In genomic region chr1:46301406-46302090, GRCh38 we compare ENCODE assay signal across 8 cellular contexts. TPM values are rescaled to one million over a fixed set of nuclear protein-coding genes. Genes with fewer than 3 reads are reported as not detected.
DNase-seq lines count a peak whose midpoint lies in the region; ATAC-seq lines count a peak whose summit lies in the region.

No MANE protein-coding gene starts in this region.

- no peaks in the 10 kb centered on the region for H3K27me3 ChIP-seq in neuronal stem cell (ENCODE audit: control insufficient read depth in 3 of 3, insufficient read depth in 3 of 3, low read depth in 1 of 3, low read length in 3 of 3)

- H4K91ac ChIP-seq in neuronal stem cell (ENCODE audit: low read depth, low read length, poor library complexity) = peak overlapping the region; percentile 54

- CTCF ChIA-PET in activated CD4-positive, alpha-beta memory T cell treated with anti-CD3 and anti-CD28 coated beads for 36 hours (lab: Charles Lee) = interaction anchor here (1.5 kb wide), 1 partner anchor 57 kb away, joined by 4 read pairs; no protein-coding TSS in a partner anchor

- DNase-seq in GM04503 (ENCODE audit: low read depth) (peak; percentile 27), HuH-7.5 (ENCODE audit: low spot score) (peak; percentile 19), foreskin melanocyte (peak; percentile 33), neuronal stem cell (ENCODE audit: low spot score) (peak; percentile 11), SHP77 treated with DMSO at 0.1 percent for 48 hours (lab: John Stamatoyannopoulos, UW) (no peak)
- DNase-seq in activated CD4-positive, alpha-beta memory T cell treated with anti-CD3 and anti-CD28 coated beads for 36 hours = peak; percentile 56

- POLR2A ChIA-PET in activated CD4-positive, alpha-beta memory T cell treated with anti-CD3 and anti-CD28 coated beads for 36 hours (lab: Charles Lee) = interaction anchor here (0.5 kb wide), 1 partner anchor 19 kb away, joined by 3 read pairs; no protein-coding TSS in a partner anchor

- peak overlapping the region; percentile 86 for H3K27ac ChIP-seq in neuronal stem cell (replicated peaks; ENCODE audit: low read length)

- H3K36me3 ChIP-seq in neuronal stem cell (replicated peaks in 1 of 2; ENCODE audit: control insufficient read depth in 2 of 2, insufficient read depth in 2 of 2, low read length in 2 of 2) = peaks cover 8 to 29% of the 10 kb centered on the region in 2 donors

- H2BK15ac ChIP-seq in neuronal stem cell (ENCODE audit: low read length) = peak overlapping the region; percentile 83

- H3K79me1 ChIP-seq in neuronal stem cell (ENCODE audit: low read depth, low read length) = peaks cover 6% of the 10 kb centered on the region

- peaks cover 10 to 12% of the 10 kb centered on the region in 2 donors for H3K4me1 ChIP-seq in neuronal stem cell (ENCODE audit: control insufficient read depth in 2 of 2, insufficient read depth in 1 of 2, low read depth in 1 of 2, low read length in 2 of 2)

- H3K4me3 Mint-ChIP-seq in activated CD4-positive, alpha-beta memory T cell treated with anti-CD3 and anti-CD28 coated beads for 36 hours = peak overlapping the region; percentile 98

- no peak overlapping the region for H4K8ac ChIP-seq in neuronal stem cell (ENCODE audit: low read depth, low read length)

- H3K9me3 Mint-ChIP-seq in activated CD4-positive, alpha-beta memory T cell treated with anti-CD3 and anti-CD28 coated beads for 36 hours = no peaks in the 10 kb centered on the region

- peak overlapping the region; percentile 94 for H3K27ac Mint-ChIP-seq in activated CD4-positive, alpha-beta memory T cell treated with anti-CD3 and anti-CD28 coated beads for 36 hours

- peak overlapping the region; percentile 86 for H2AFZ ChIP-seq in neuronal stem cell (ENCODE audit: low read length)

- H3K9ac ChIP-seq in neuronal stem cell (ENCODE audit: low read depth, low read length, poor library complexity) = peak overlapping the region; percentile 98

- no CpG with 5 or more reads among the region's 35 CpGs for WGBS in neuronal stem cell (ENCODE audit: extremely low coverage in 2 of 2, insufficient read length in 2 of 2, insufficient replicate concordance in 1 of 2), 2 donors

- peak overlapping the region; percentile 98 for H2BK5ac ChIP-seq in neuronal stem cell (ENCODE audit: low read length)

- peak overlapping the region; percentile 4 for H2BK120ac ChIP-seq in neuronal stem cell (ENCODE audit: low read depth, low read length)

- H3K4ac ChIP-seq in neuronal stem cell (ENCODE audit: low read length) = peak overlapping the region; percentile 95

- H3K27me3 Mint-ChIP-seq in activated CD4-positive, alpha-beta memory T cell treated with anti-CD3 and anti-CD28 coated beads for 36 hours = no peaks in the 10 kb centered on the region

- H2BK12ac ChIP-seq in neuronal stem cell (ENCODE audit: low read length) = no peak overlapping the region

- peaks cover 24% of the 10 kb centered on the region for H3K36me3 Mint-ChIP-seq in activated CD4-positive, alpha-beta memory T cell treated with anti-CD3 and anti-CD28 coated beads for 36 hours

- intact Hi-C loops in activated CD4-positive, alpha-beta memory T cell treated with anti-CD3 and anti-CD28 coated beads for 36 hours (cut with micrococcal nuclease) = loop anchor here (10.0 kb wide), 1 partner anchor 617 kb away; the partner anchor contains the start of genes GPBP1L1 and TMEM69

- H3K4me1 Mint-ChIP-seq in activated CD4-positive, alpha-beta memory T cell treated with anti-CD3 and anti-CD28 coated beads for 36 hours (ENCODE audit: low read depth) = peaks cover 32% of the 10 kb centered on the region

- peak overlapping the region; percentile 98 for H3K18ac ChIP-seq in neuronal stem cell (ENCODE audit: low read length)

- peak overlapping the region; percentile 87 to 93 for H3K4me3 ChIP-seq in neuronal stem cell (ENCODE audit: low read length in 2 of 2)

- no peaks in the 10 kb centered on the region for H3K9me3 ChIP-seq in neuronal stem cell (replicated peaks in 1 of 2; ENCODE audit: control insufficient read depth in 2 of 2, insufficient read depth in 1 of 2, low read depth in 1 of 2, low read length in 2 of 2)

- peak overlapping the region; percentile 98 for H3K4me2 ChIP-seq in neuronal stem cell (ENCODE audit: insufficient read depth, low read length, poor library complexity, severe bottlenecking)

- H3K23ac ChIP-seq in neuronal stem cell (ENCODE audit: low read depth, low read length, poor library complexity) = peak overlapping the region; percentile 98

- H3K14ac ChIP-seq in neuronal stem cell (ENCODE audit: low read length) = peak overlapping the region; percentile 48

- ATAC-seq in GM19452 (IDR thresholded peaks at IDR 0.05; ENCODE audit: unreplicated experiment) (no peak), HG02798 (IDR thresholded peaks at IDR 0.05; ENCODE audit: poor library complexity, unreplicated experiment) (no peak)

- peak overlapping the region; percentile 44 for H2AK5ac ChIP-seq in neuronal stem cell (ENCODE audit: low read depth, low read length)

RNA-seq across cellular contexts. Expression of gene LRRC41, which starts 1.9 kb away (rescaled TPM):
- total RNA-seq in activated CD4-positive, alpha-beta memory T cell treated with anti-CD3 and anti-CD28 coated beads for 36 hours = 10 to 100 TPM; 31.4 to 34.6 TPM
- 39.1 TPM for polyA plus RNA-seq in neuronal stem cell (2013, experiment 1 of 2)
- 39.3 TPM for polyA plus RNA-seq in neuronal stem cell (2013, experiment 2 of 2)

RNA-seq across cellular contexts. Expression of gene UQCRH, which starts 1.9 kb away (rescaled TPM):
- total RNA-seq in activated CD4-positive, alpha-beta memory T cell treated with anti-CD3 and anti-CD28 coated beads for 36 hours = 100 to 1,000 TPM; 351 to 353 TPM
- polyA plus RNA-seq in neuronal stem cell (2013, experiment 1 of 2) = 600 TPM
- 598 TPM for polyA plus RNA-seq in neuronal stem cell (2013, experiment 2 of 2)

RNA-seq across cellular contexts. Expression of gene NSUN4, which starts 39.1 kb away (rescaled TPM):
- 10 to 100 TPM; 29.1 to 29.9 TPM for total RNA-seq in activated CD4-positive, alpha-beta memory T cell treated with anti-CD3 and anti-CD28 coated beads for 36 hours
- 11.7 TPM for polyA plus RNA-seq in neuronal stem cell (2013, experiment 1 of 2)
- 12.8 TPM for polyA plus RNA-seq in neuronal stem cell (2013, experiment 2 of 2)

RNA-seq across cellular contexts. Expression of gene RAD54L, which starts 54.0 kb away (rescaled TPM):
- 10 to 100 TPM; 64.9 to 65.0 TPM for total RNA-seq in activated CD4-positive, alpha-beta memory T cell treated with anti-CD3 and anti-CD28 coated beads for 36 hours
- 16.4 TPM for polyA plus RNA-seq in neuronal stem cell (2013, experiment 1 of 2)
- polyA plus RNA-seq in neuronal stem cell (2013, experiment 2 of 2) = 16.6 TPM
